ENCODE assay signal across 8 cellular contexts in the genomic region with DNA sequence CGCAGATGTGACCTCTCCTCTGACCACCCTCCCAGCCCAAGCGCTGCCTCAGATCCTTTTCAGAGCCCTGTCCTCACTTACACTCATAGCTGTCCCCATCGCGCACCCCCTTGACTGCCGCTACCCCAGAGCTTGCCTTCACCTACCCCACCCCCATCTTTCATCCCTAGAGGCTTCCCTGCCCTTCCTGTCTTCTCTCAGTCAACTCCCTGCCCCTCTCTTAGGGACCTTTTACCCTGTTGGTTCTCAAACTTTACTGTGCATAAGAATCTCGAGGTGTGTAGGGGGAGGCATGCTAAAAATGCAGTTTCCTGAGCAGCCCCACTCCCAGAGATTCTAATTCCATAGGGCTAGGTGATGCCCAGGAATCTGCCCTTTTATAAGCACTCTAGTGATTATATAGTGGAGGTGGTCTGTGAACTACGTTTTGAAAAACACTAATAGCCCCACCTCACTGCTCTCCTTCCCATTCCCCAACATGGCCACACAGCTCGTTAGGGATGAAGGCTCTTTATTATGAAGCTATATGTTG. TPM values are rescaled to one million over a fixed set of nuclear protein-coding genes. Genes with fewer than 3 reads are reported as not detected.
DNase-seq lines count a peak whose midpoint lies in the region; ATAC-seq, FAIRE-seq and TF ChIP-seq lines count a peak whose summit lies in the region.

No MANE protein-coding gene starts in this region.

- BruUV-seq in Panc1 (replicated peaks; lab: Mats Ljungman, UMichigan), result no TSS peak

- H3K36me3 ChIP-seq in Panc1 (ENCODE audit: control insufficient read depth, insufficient read depth, low read length), result no peaks in the 10 kb centered on the region
- H3K36me3 ChIP-seq in esophagus (ENCODE audit: control insufficient read depth in 2 of 2, insufficient read depth in 2 of 2, low read length in 1 of 2), result no peaks in the 10 kb centered on the region
- no peaks in the 10 kb centered on the region for H3K36me3 ChIP-seq in prostate gland

- in situ Hi-C loops in Panc1 (cut with HindIII; ENCODE audit: low pct_unique_long_range_greater_than_20kb, low sequenced_read_pairs), result no loop called here

- DNase-seq in NCI-H82 (lab: John Stamatoyannopoulos, UW) (peak; percentile 70), NCI-H82 treated with DMSO at 0.1 percent for 48 hours (lab: John Stamatoyannopoulos, UW; ENCODE audit: unreplicated experiment) (no peak), Panc1 (ENCODE audit: low read depth, low spot score) (no peak), prostate gland (ENCODE audit: low spot score) (no peak), GF-D8 (lab: John Stamatoyannopoulos, UW) (no peak), HTR-8/SVneo (ENCODE audit: insufficient read length, low spot score) (no peak), foreskin melanocyte (no peak)

- CTCF ChIA-PET in Panc1 (lab: Charles Lee), result no interaction called here

- H3K9me3 ChIP-seq in Panc1 (ENCODE audit: control insufficient read depth, insufficient read depth, low read depth, low read length) (peaks cover 8% of the 10 kb centered on the region; the same call in 1 of the 2 replicates), esophagus (ENCODE audit: control insufficient read depth in 2 of 2, insufficient read depth in 1 of 2, low read depth in 1 of 2, low read length in 1 of 2) (no peaks in the 10 kb centered on the region), prostate gland (no peaks in the 10 kb centered on the region)

- no peak for ATAC-seq in Panc1

- intact Hi-C loops in Panc1 (cut with micrococcal nuclease; ENCODE audit: unreplicated experiment), result no loop called here
- intact Hi-C loops in prostate gland (cut with DNase I), result no loop called here

- peak overlapping the region; percentile 98 for H3K27ac ChIP-seq in Panc1 (ENCODE audit: low read length)
- H3K27ac ChIP-seq in esophagus (ENCODE audit: low read depth in 2 of 2, low read length in 1 of 2), result peak overlapping the region; percentile 97 to 100
- peak overlapping the region; percentile 98 for H3K27ac ChIP-seq in prostate gland

- no peak for TF ChIP-seq POLR2A in prostate gland (IDR thresholded peaks at IDR 0.05)

- TF ChIP-seq CTCF in Panc1 (IDR thresholded peaks at IDR 0.05) (no peak), prostate gland (IDR thresholded peaks at IDR 0.05) (no peak)

- H3K27me3 ChIP-seq in Panc1 (ENCODE audit: control insufficient read depth, insufficient read depth, low read length) (no peaks in the 10 kb centered on the region), esophagus (ENCODE audit: control insufficient read depth in 1 of 2, insufficient read depth in 2 of 2, low read length in 2 of 2) (no peaks in the 10 kb centered on the region), prostate gland (replicated peaks; ENCODE audit: insufficient read depth) (no peaks in the 10 kb centered on the region)

- H3K4me3 ChIP-seq in Panc1 (ENCODE audit: low read depth in 2 of 2, low read length in 2 of 2) (peak overlapping the region; percentile 72 to 86), esophagus (ENCODE audit: low read depth in 1 of 2, low read length in 2 of 2) (peak overlapping the region; percentile 93 to 99), prostate gland (peak overlapping the region; percentile 83 to 91)

- POLR2A ChIA-PET in Panc1 (lab: Charles Lee), result interaction anchor here (0.6 to 1.7 kb wide), 5 partner anchors 8 to 390 kb away, joined by 3 to 5 read pairs (median 3); no protein-coding TSS in a partner anchor

- H3K4me1 ChIP-seq in Panc1 (ENCODE audit: control insufficient read depth, insufficient read depth, low read length), result peaks cover 23% of the 10 kb centered on the region
- peaks cover 0 to 3% of the 10 kb centered on the region in 2 donors for H3K4me1 ChIP-seq in esophagus (ENCODE audit: control insufficient read depth in 2 of 2, insufficient read depth in 2 of 2, low read length in 1 of 2)
- H3K4me1 ChIP-seq in prostate gland (replicated peaks), result peaks cover 6% of the 10 kb centered on the region

- 2 to 4% methylated on average over 8 of the region's 8 CpGs for WGBS in esophagus, 2 donors
- 3% methylated on average over 8 of the region's 8 CpGs for WGBS in prostate gland

- no peak for FAIRE-seq in HTR-8/SVneo (lab: Jason Lieb, UNC)

RNA-seq across cellular contexts. Expression of a gene that starts 0.7 kb away (rescaled TPM):
- total RNA-seq in Panc1 (2021; ENCODE audit: unreplicated experiment) (180 TPM), prostate gland (10 to 100 TPM; 44.7 to 62.9 TPM)
- 137 TPM for polyA plus RNA-seq in Panc1 (2012; ENCODE audit: insufficient read length)
- polyA plus RNA-seq in esophagus, result 10 to 100 TPM; 22.9 to 26.6 TPM

RNA-seq across cellular contexts. Expression of a gene that starts 58.2 kb away (rescaled TPM):
- total RNA-seq in Panc1 (2021; ENCODE audit: unreplicated experiment), result 0.98 TPM
- 1.1 TPM for polyA plus RNA-seq in Panc1 (2012; ENCODE audit: insufficient read length)
- 1 to 10 TPM; 1.3 to 2.9 TPM for polyA plus RNA-seq in esophagus
- total RNA-seq in prostate gland, result 1 to 10 TPM; 3.1 to 6.0 TPM
